In genomic region chr1:158087320-158087927, GRCh38 we compare ENCODE assay signal across 8 cellular contexts.
A peak's percentile ranks its signal among the peaks of the same experiment; 100 is the strongest.
DNase-seq lines count a peak whose midpoint lies in the region; TF ChIP-seq lines count a peak whose summit lies in the region.

No MANE protein-coding gene starts in this region.

- in situ Hi-C loops in KBM-7 (cut with MboI; ENCODE audit: low pct_unique_long_range_greater_than_20kb, low sequenced_read_pairs): no loop called here

- H3K4me3 ChIP-seq in epithelial cell of proximal tubule (ENCODE audit: low read depth, low read length): no peak overlapping the region

- DNase-seq in AG08395 (ENCODE audit: low spot score) (peak; percentile 86), KBM-7 (peak; percentile 85), SKM-1 (lab: John Stamatoyannopoulos, UW; ENCODE audit: unreplicated experiment) (peak; percentile 76), epithelial cell of proximal tubule (ENCODE audit: low read depth) (no peak), mucosa of gallbladder (ENCODE audit: low spot score) (peak; percentile 48), NCI-H774 (lab: John Stamatoyannopoulos, UW) (no peak), NCI-H187 treated with DMSO at 0.1 percent for 48 hours (lab: John Stamatoyannopoulos, UW) (no peak)

- TF ChIP-seq CTCF in GM12872 (IDR thresholded peaks at IDR 0.05; ENCODE audit: insufficient read depth, low read depth, low read length): peak; percentile 97
- peak; percentile 98 for TF ChIP-seq CTCF in epithelial cell of proximal tubule (conservative IDR thresholded peaks at IDR 0.05; ENCODE audit: low read depth, low read length)

Comparison
In these comparisons a context has a peak if more than half of its experiments do, and no peak if none do; other contexts are left out.
1. DNase-seq: peak in AG08395 (single experiment), KBM-7 (single experiment), SKM-1 (single experiment) and mucosa of gallbladder (single experiment); none in epithelial cell of proximal tubule (single experiment), NCI-H774 (single experiment) and NCI-H187 treated with DMSO at 0.1 percent for 48 hours (single experiment).